In genomic region chr17:38746004-38746892, GRCh38 we compare ENCODE assay signal across 8 cellular contexts. TPM values are rescaled to one million over a fixed set of nuclear protein-coding genes. Genes with fewer than 3 reads are reported as not detected.
DNase-seq lines count a peak whose midpoint lies in the region; ATAC-seq and TF ChIP-seq lines count a peak whose summit lies in the region.

No MANE protein-coding gene starts in this region.

- CTCF ChIA-PET in activated CD8-positive, alpha-beta T cell treated with anti-CD3 and anti-CD28 coated beads for 36 hours (lab: Charles Lee), result interaction anchor here (0.9 to 5.3 kb wide), 5 partner anchors 11 to 188 kb away, joined by 3 to 42 read pairs (median 4); no protein-coding TSS in a partner anchor
- CTCF ChIA-PET in GM10248 (lab: Yijun Ruan, JAX), result interaction anchor here (1.0 to 4.1 kb wide), 5 partner anchors 11 to 188 kb away, joined by 3 to 37 read pairs (median 6); no protein-coding TSS in a partner anchor

- H3K4me1 ChIP-seq in subcutaneous abdominal adipose tissue (ENCODE audit: control insufficient read depth in 5 of 5, insufficient read depth in 5 of 5, low read length in 5 of 5), result peaks cover 12 to 75% (median 66%) of the 10 kb centered on the region in 5 donors

- H3K4me3 ChIP-seq in iPS-18c (ENCODE audit: insufficient read depth, low read depth, low read length) (peak overlapping the region; percentile 96), subcutaneous abdominal adipose tissue (ENCODE audit: low read depth in 1 of 5, low read length in 5 of 5) (peak overlapping the region in 4 of 5 donors; percentile 55 to 94 (median 78))

- H3K27me3 Mint-ChIP-seq in activated CD4-positive, alpha-beta T cell treated with anti-CD3 and anti-CD28 coated beads, Interleukin-2, amount 10 ng/mL, durations not matched to agents 24 days and 14 days, result peaks cover 32% of the 10 kb centered on the region
- H3K27me3 Mint-ChIP-seq in activated CD8-positive, alpha-beta T cell treated with anti-CD3 and anti-CD28 coated beads for 36 hours, result peaks cover 46% of the 10 kb centered on the region

- POLR2A ChIA-PET in activated CD8-positive, alpha-beta T cell treated with anti-CD3 and anti-CD28 coated beads for 36 hours (lab: Charles Lee), result interaction anchor here (0.8 to 1.9 kb wide), 6 partner anchors 15 to 45 kb away, joined by 3 to 8 read pairs (median 4); partner anchors contain the start of genes CISD3 and MLLT6
- POLR2A ChIA-PET in GM10248 (lab: Yijun Ruan, JAX), result no interaction called here

- H3K9me3 ChIP-seq in iPS-18c (ENCODE audit: control insufficient read depth, insufficient read depth, low read length) (peaks cover 5% of the 10 kb centered on the region), subcutaneous abdominal adipose tissue (ENCODE audit: control insufficient read depth in 5 of 5, low read length in 5 of 5) (no peaks in the 10 kb centered on the region)

- intact Hi-C loops in activated CD4-positive, alpha-beta T cell treated with anti-CD3 and anti-CD28 coated beads, Interleukin-2, amount 10 ng/mL, durations not matched to agents 24 days and 14 days (cut with micrococcal nuclease), result no loop called here
- intact Hi-C loops in activated CD8-positive, alpha-beta T cell treated with anti-CD3 and anti-CD28 coated beads for 36 hours (cut with micrococcal nuclease), result no loop called here

- H3K4me3 Mint-ChIP-seq in activated CD4-positive, alpha-beta T cell treated with anti-CD3 and anti-CD28 coated beads, Interleukin-2, amount 10 ng/mL, durations not matched to agents 24 days and 14 days, result peak overlapping the region; percentile 84
- H3K4me3 Mint-ChIP-seq in activated CD8-positive, alpha-beta T cell treated with anti-CD3 and anti-CD28 coated beads for 36 hours, result peak overlapping the region; percentile 41

- no peak for TF ChIP-seq CTCF in activated CD8-positive, alpha-beta T cell treated with anti-CD3 and anti-CD28 coated beads for 36 hours (IDR thresholded peaks at IDR 0.05)
- TF ChIP-seq CTCF in GM10248 (IDR thresholded peaks at IDR 0.05; ENCODE audit: control extremely low read depth, extremely low read depth, low read depth, missing control alignments), result no peak

- no peak for DNase-seq in activated CD4-positive, alpha-beta T cell treated with anti-CD3 and anti-CD28 coated beads, Interleukin-2, amount 10 ng/mL, durations not matched to agents 24 days and 14 days
- DNase-seq in activated CD4-positive, alpha-beta T cell treated with anti-CD3 and anti-CD28 coated beads for 48 hours, result no peak
- no peak for DNase-seq in activated CD8-positive, alpha-beta T cell treated with anti-CD3 and anti-CD28 coated beads for 36 hours
- no peak for DNase-seq in inferior parietal cortex (ENCODE audit: extremely low spot score)
- no peak for DNase-seq in GM10248 (ENCODE audit: extremely low spot score)
- DNase-seq in NCI-H524 (lab: John Stamatoyannopoulos, UW), result no peak

- no peak for ATAC-seq in activated CD8-positive, alpha-beta T cell treated with anti-CD3 and anti-CD28 coated beads for 36 hours

- H3K27ac Mint-ChIP-seq in activated CD4-positive, alpha-beta T cell treated with anti-CD3 and anti-CD28 coated beads, Interleukin-2, amount 10 ng/mL, durations not matched to agents 24 days and 14 days, result no peak overlapping the region
- no peak overlapping the region for H3K27ac Mint-ChIP-seq in activated CD8-positive, alpha-beta T cell treated with anti-CD3 and anti-CD28 coated beads for 36 hours

- no peaks in the 10 kb centered on the region for H3K36me3 ChIP-seq in subcutaneous abdominal adipose tissue (ENCODE audit: control insufficient read depth in 5 of 5, insufficient read depth in 5 of 5, low read length in 5 of 5)

- peak overlapping the region; percentile 62 for H3K27ac ChIP-seq in subcutaneous abdominal adipose tissue (ENCODE audit: low read depth, low read length)

- no peaks in the 10 kb centered on the region for H3K36me3 Mint-ChIP-seq in activated CD4-positive, alpha-beta T cell treated with anti-CD3 and anti-CD28 coated beads, Interleukin-2, amount 10 ng/mL, durations not matched to agents 24 days and 14 days (ENCODE audit: low read depth)
- H3K36me3 Mint-ChIP-seq in activated CD8-positive, alpha-beta T cell treated with anti-CD3 and anti-CD28 coated beads for 36 hours (ENCODE audit: low read depth), result no peaks in the 10 kb centered on the region

- H3K9ac ChIP-seq in subcutaneous abdominal adipose tissue (ENCODE audit: low read length in 5 of 5), result peak overlapping the region in 2 of 5 donors; percentile 52 to 68

- no peaks in the 10 kb centered on the region for H3K9me3 Mint-ChIP-seq in activated CD4-positive, alpha-beta T cell treated with anti-CD3 and anti-CD28 coated beads, Interleukin-2, amount 10 ng/mL, durations not matched to agents 24 days and 14 days
- no peaks in the 10 kb centered on the region for H3K9me3 Mint-ChIP-seq in activated CD8-positive, alpha-beta T cell treated with anti-CD3 and anti-CD28 coated beads for 36 hours

- peaks cover 42% of the 10 kb centered on the region for H3K4me1 Mint-ChIP-seq in activated CD4-positive, alpha-beta T cell treated with anti-CD3 and anti-CD28 coated beads, Interleukin-2, amount 10 ng/mL, durations not matched to agents 24 days and 14 days
- peaks cover 32% of the 10 kb centered on the region for H3K4me1 Mint-ChIP-seq in activated CD8-positive, alpha-beta T cell treated with anti-CD3 and anti-CD28 coated beads for 36 hours (ENCODE audit: low read depth)

- peaks cover 0 to 25% (median 6%) of the 10 kb centered on the region in 5 donors for H3K27me3 ChIP-seq in subcutaneous abdominal adipose tissue (ENCODE audit: control insufficient read depth in 5 of 5, insufficient read depth in 4 of 5, low read length in 5 of 5)

RNA-seq across cellular contexts. Expression of gene PCGF2, which starts 1.9 kb away (rescaled TPM):
- total RNA-seq in activated CD4-positive, alpha-beta T cell treated with anti-CD3 and anti-CD28 coated beads, Interleukin-2, amount 10 ng/mL, durations not matched to agents 24 days and 14 days, result 4.7 and 5.5 TPM in 2 replicates
- total RNA-seq in activated CD8-positive, alpha-beta T cell treated with anti-CD3 and anti-CD28 coated beads for 36 hours, result 1 to 10 TPM in 1 of 2 experiments, under 1 TPM in 1; 0.50 to 1.2 TPM

RNA-seq across cellular contexts. Expression of gene PSMB3, which starts 6.3 kb away (rescaled TPM):
- total RNA-seq in activated CD4-positive, alpha-beta T cell treated with anti-CD3 and anti-CD28 coated beads, Interleukin-2, amount 10 ng/mL, durations not matched to agents 24 days and 14 days, result 356 and 358 TPM in 2 replicates
- total RNA-seq in activated CD8-positive, alpha-beta T cell treated with anti-CD3 and anti-CD28 coated beads for 36 hours, result 100 to 1,000 TPM; 275 to 279 TPM

RNA-seq across cellular contexts. Expression of gene CISD3, which starts 16.1 kb away (rescaled TPM):
- 44.0 and 46.7 TPM in 2 replicates for total RNA-seq in activated CD4-positive, alpha-beta T cell treated with anti-CD3 and anti-CD28 coated beads, Interleukin-2, amount 10 ng/mL, durations not matched to agents 24 days and 14 days
- total RNA-seq in activated CD8-positive, alpha-beta T cell treated with anti-CD3 and anti-CD28 coated beads for 36 hours, result 10 to 100 TPM; 43.2 to 44.2 TPM

RNA-seq across cellular contexts. Expression of gene MLLT6, which starts 41.2 kb away (rescaled TPM):
- 243 and 248 TPM in 2 replicates for total RNA-seq in activated CD4-positive, alpha-beta T cell treated with anti-CD3 and anti-CD28 coated beads, Interleukin-2, amount 10 ng/mL, durations not matched to agents 24 days and 14 days
- 100 to 1,000 TPM; 145 to 148 TPM for total RNA-seq in activated CD8-positive, alpha-beta T cell treated with anti-CD3 and anti-CD28 coated beads for 36 hours

RNA-seq across cellular contexts. Expression of gene PIP4K2B, which starts 53.1 kb away (rescaled TPM):
- 42.8 and 44.3 TPM in 2 replicates for total RNA-seq in activated CD4-positive, alpha-beta T cell treated with anti-CD3 and anti-CD28 coated beads, Interleukin-2, amount 10 ng/mL, durations not matched to agents 24 days and 14 days
- 10 to 100 TPM; 30.9 to 33.2 TPM for total RNA-seq in activated CD8-positive, alpha-beta T cell treated with anti-CD3 and anti-CD28 coated beads for 36 hours
